9 cellular contexts compared by ENCODE assay signal in the genomic region with DNA sequence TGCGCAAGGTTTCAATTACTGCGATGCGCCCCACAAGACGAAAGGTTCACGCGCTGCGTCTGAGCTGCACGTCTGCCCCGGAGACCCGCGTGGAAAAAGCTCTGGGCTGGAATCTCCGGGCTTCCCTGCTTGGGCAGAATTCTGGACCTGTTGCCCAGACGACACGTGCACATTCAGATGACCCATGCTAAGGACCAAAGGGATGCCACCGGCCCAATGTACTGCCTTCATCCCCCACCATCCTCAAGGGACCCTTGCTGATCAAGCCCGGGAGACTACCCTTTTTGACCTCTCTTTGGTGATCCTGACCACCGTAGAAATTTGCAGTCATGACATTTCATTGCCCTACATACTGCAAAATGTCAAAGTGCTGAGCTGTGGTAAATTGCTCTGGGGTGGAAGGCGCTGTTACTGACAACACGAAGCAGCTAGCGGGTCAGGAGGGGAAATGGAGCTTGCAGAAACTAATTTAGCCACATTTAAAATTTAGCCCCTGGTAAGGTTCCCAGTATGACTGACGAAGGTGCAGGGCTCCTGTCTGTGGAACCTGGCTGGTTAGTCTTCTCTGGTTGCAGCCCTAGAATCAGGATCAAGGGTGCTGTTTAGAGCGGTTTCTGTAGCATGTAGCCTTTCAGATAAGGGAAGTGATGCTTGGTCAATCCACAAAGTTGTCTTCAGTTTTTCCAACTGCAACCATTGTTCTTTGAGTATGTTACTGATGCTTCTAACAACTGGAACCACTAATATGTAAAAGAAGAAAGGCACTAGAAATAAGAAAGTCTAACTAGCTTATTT.
DNase-seq lines count a peak whose midpoint lies in the region; ATAC-seq and TF ChIP-seq lines count a peak whose summit lies in the region.
"Had no signal": no experiment of that assay in that cellular context is flagged by ENCODE, and none has a peak within 500 bp of the region (broad histone marks: within the 10 kb centered on the region; RNA-seq: fewer than 3 reads in every experiment).

No MANE protein-coding gene starts in this region.

- peak overlapping the region; percentile 36 for H3K27ac Mint-ChIP-seq in activated T-helper 17 cell treated with anti-CD3 and anti-CD28 coated beads, Interleukin-2, amount 50 U/mL, for 72 hours

- H3K9me3 Mint-ChIP-seq in activated T-helper 17 cell treated with anti-CD3 and anti-CD28 coated beads, Interleukin-2, amount 50 U/mL, for 72 hours = no peaks in the 10 kb centered on the region

- H3K27me3 ChIP-seq in kidney epithelial cell (ENCODE audit: control insufficient read depth, insufficient read depth, low read length) = no peaks in the 10 kb centered on the region

- ATAC-seq in activated T-helper 17 cell treated with anti-CD3 and anti-CD28 coated beads, Interleukin-2, amount 50 U/mL, for 72 hours (replicated peaks) = peak; percentile 25
- no peak for ATAC-seq in HG03039 (IDR thresholded peaks at IDR 0.05; ENCODE audit: unreplicated experiment)

- H3K36me3 Mint-ChIP-seq in activated T-helper 17 cell treated with anti-CD3 and anti-CD28 coated beads, Interleukin-2, amount 50 U/mL, for 72 hours (ENCODE audit: low read depth) = peaks cover 27% of the 10 kb centered on the region

- no peak for TF ChIP-seq CTCF in kidney epithelial cell (IDR thresholded peaks at IDR 0.05; ENCODE audit: insufficient read depth, low read length, poor library complexity, severe bottlenecking)

- H3K4me1 Mint-ChIP-seq in activated T-helper 17 cell treated with anti-CD3 and anti-CD28 coated beads, Interleukin-2, amount 50 U/mL, for 72 hours = peaks cover 11% of the 10 kb centered on the region

- DNase-seq in DMS 273 (lab: John Stamatoyannopoulos, UW; ENCODE audit: unreplicated experiment) = peak; percentile 3
- no peak for DNase-seq in DMS 273 treated with DMSO at 0.1 percent for 48 hours (lab: John Stamatoyannopoulos, UW)
- DNase-seq in kidney epithelial cell (ENCODE audit: low read depth) = no peak
- peak in 6 of 49 donors; percentile 32 to 70 (median 55) for DNase-seq in substantia nigra (lab: John Stamatoyannopoulos, UW)
- no peak for DNase-seq in NCI-H446 (lab: John Stamatoyannopoulos, UW)
- no peak for DNase-seq in NCI-H2227 (lab: John Stamatoyannopoulos, UW; ENCODE audit: unreplicated experiment)

- H3K27me3 Mint-ChIP-seq in activated T-helper 17 cell treated with anti-CD3 and anti-CD28 coated beads, Interleukin-2, amount 50 U/mL, for 72 hours = peaks cover 32% of the 10 kb centered on the region

- H3K4me3 ChIP-seq in kidney epithelial cell (ENCODE audit: low read depth, low read length) = peak overlapping the region; percentile 91

- H3K27ac ChIP-seq in substantia nigra (ENCODE audit: low read depth, low read length, poor library complexity, severe bottlenecking) = peak overlapping the region; percentile 57
- H3K27ac ChIP-seq: 22Rv1 had no signal

- peak overlapping the region; percentile 79 for H3K4me3 Mint-ChIP-seq in activated T-helper 17 cell treated with anti-CD3 and anti-CD28 coated beads, Interleukin-2, amount 50 U/mL, for 72 hours

- no peaks in the 10 kb centered on the region for H3K36me3 ChIP-seq in kidney epithelial cell (ENCODE audit: control insufficient read depth, insufficient read depth, low read length)
